33 cellular contexts compared by ENCODE assay signal in the genomic region with DNA sequence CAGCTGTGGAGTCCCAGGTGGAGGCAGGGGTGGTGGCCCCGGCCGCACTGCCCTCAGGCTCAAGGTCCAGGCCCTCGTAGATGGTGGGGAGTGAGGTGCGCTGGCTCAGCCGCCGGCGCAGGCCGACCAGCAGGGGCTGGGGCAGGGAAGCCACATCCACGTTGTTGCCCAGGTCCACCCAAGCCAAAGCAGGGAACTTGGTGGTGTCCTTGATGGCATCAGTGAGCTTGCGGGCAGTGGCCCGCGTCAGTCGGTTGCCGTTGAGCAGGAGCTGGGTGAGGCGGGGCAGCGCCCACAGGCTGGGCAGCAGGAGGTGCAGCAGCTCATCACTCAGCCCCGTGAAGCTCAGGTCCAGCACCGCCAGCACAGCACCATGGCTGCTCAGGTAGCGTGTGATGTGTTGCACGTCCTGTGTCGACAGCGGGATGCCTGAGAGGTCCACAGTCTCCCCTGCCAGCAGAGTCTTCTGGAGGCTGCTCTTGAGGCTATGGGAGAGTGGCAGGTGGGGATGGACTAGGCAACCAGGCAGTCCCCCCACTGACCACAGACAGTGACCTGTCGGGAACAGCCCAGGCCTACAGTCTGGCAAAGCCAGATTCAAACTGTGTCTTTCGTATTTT.
"Had no signal": no experiment of that assay in that cellular context is flagged by ENCODE, and none has a peak within 500 bp of the region (broad histone marks: within the 10 kb centered on the region; RNA-seq: fewer than 3 reads in every experiment).

No MANE protein-coding gene starts in this region.

- H3K27me3 ChIP-seq: brain microvascular endothelial cell, MG63 had no signal

- H3K4me3 ChIP-seq: MG63 had no signal

- H3K36me3 ChIP-seq: brain microvascular endothelial cell, MG63 had no signal

- H3K9me3 ChIP-seq: MG63 had no signal

- H3K27ac ChIP-seq: brain microvascular endothelial cell, WERI-Rb-1 had no signal

- DNase-seq: activated CD4-positive, alpha-beta memory T cell treated with anti-CD3 and anti-CD28 coated beads, Interleukin-2, amount 10 ng/mL, durations not matched to agents 7 days and 5 days; activated CD4-positive, alpha-beta T cell treated with anti-CD3 and anti-CD28 coated beads for 1 hour; activated CD4-positive, alpha-beta T cell treated with anti-CD3 and anti-CD28 coated beads for 48 hours; activated CD4-positive, CD25-positive, alpha-beta regulatory T cell; activated CD8-positive, alpha-beta memory T cell treated with anti-CD3 and anti-CD28 coated beads for 24 hours; activated CD8-positive, alpha-beta memory T cell treated with anti-CD3 and anti-CD28 coated beads, Interleukin-2, amount 10 ng/mL, durations not matched to agents 7 days and 5 days; activated CD8-positive, alpha-beta memory T cell treated with anti-CD3 and anti-CD28 coated beads, Interleukin-2, amount 50 U/mL, for 48 hours; activated effector memory CD4-positive, alpha-beta T cell treated with Interleukin-2 at 50 U/mL for 16 hours; activated naive CD4-positive, alpha-beta T cell treated with anti-CD3 and anti-CD28 coated beads, Interleukin-2, amount 10 ng/mL, durations not matched to agents 7 days and 5 days; activated naive CD8-positive, alpha-beta T cell treated with anti-CD3 and anti-CD28 coated beads, Interleukin-2, amount 50 U/mL, for 24 hours; activated T-cell treated with anti-CD3 and anti-CD28 coated beads, Interleukin-2, amount 50 U/mL, for 48 hours; brain microvascular endothelial cell; Karpas-422; KBM-7; MG63; NCI-H1048; NCI-H1105 treated with DMSO at 0.1 percent for 48 hours; NCI-H1436; NCI-H1694; NCI-H1930; NCI-H2081 treated with DMSO at 0.1 percent for 48 hours; NCI-H226; NCI-H446 treated with DMSO at 0.1 percent for 48 hours; NCI-H524; NCI-H69; NCI-H82; RPMI8226; SIG-M5; SW 1271; T-helper 1 cell; T-helper 2 cell; T-helper 9 cell; WERI-Rb-1 had no signal
